Comparison of ENCODE assay signal across 10 cellular contexts in genomic region chr3:30667250-30667585, GRCh38.
DNase-seq lines count a peak whose midpoint lies in the region; ATAC-seq, FAIRE-seq and TF ChIP-seq lines count a peak whose summit lies in the region.
"Had no signal": no experiment of that assay in that cellular context is flagged by ENCODE, and none has a peak within 500 bp of the region (broad histone marks: within the 10 kb centered on the region; RNA-seq: fewer than 3 reads in every experiment).

No MANE protein-coding gene starts in this region.

- no peak for FAIRE-seq in pancreas (lab: Jason Lieb, UNC)

- H3K36me3 ChIP-seq in MG63 (no peaks in the 10 kb centered on the region; the same call in none of the 2 replicates), pancreas (peaks cover 0 to 14% (median 7%) of the 10 kb centered on the region in 3 donors)

- no peak for TF ChIP-seq CTCF in pancreas (IDR thresholded peaks at IDR 0.05)

- no peaks in the 10 kb centered on the region for H3K9me3 Mint-ChIP-seq in central memory CD8-positive, alpha-beta T cell
- no peaks in the 10 kb centered on the region for H3K9me3 Mint-ChIP-seq in natural killer cell treated with Interleukin-12 subunit alpha and Interleukin-12 subunit beta and Interleukin-15 and Interleukin-18, amount 100 ng/mL, for 72 hours

- no peak overlapping the region for H3K4me3 Mint-ChIP-seq in central memory CD8-positive, alpha-beta T cell
- H3K4me3 Mint-ChIP-seq in natural killer cell treated with Interleukin-12 subunit alpha and Interleukin-12 subunit beta and Interleukin-15 and Interleukin-18, amount 100 ng/mL, for 72 hours = no peak overlapping the region

- H3K4me1 ChIP-seq in pancreas = peaks cover 0 to 5% (median 0%) of the 10 kb centered on the region in 3 donors

- H3K27me3 ChIP-seq in MG63 (no peaks in the 10 kb centered on the region), pancreas (no peaks in the 10 kb centered on the region)
- H3K27me3 ChIP-seq: Peyer's patch had no signal

- H3K9me3 ChIP-seq in MG63 = no peaks in the 10 kb centered on the region
- no peaks in the 10 kb centered on the region for H3K9me3 ChIP-seq in pancreas
- H3K9me3 ChIP-seq: Peyer's patch had no signal

- DNase-seq in GDM1 (lab: John Stamatoyannopoulos, UW) (peak; percentile 25), MG63 (peak; percentile 34), pancreas (no peak), NCI-H1694 treated with DMSO at 0.1 percent for 48 hours (lab: John Stamatoyannopoulos, UW) (no peak)
- no peak for DNase-seq in central memory CD8-positive, alpha-beta T cell (ENCODE audit: low spot score in 2 of 2)
- no peak for DNase-seq in natural killer cell treated with Interleukin-12 subunit alpha and Interleukin-12 subunit beta and Interleukin-15 and Interleukin-18, amount 100 ng/mL, for 72 hours (ENCODE audit: low spot score)
- DNase-seq: Peyer's patch; stimulated activated CD8-positive, alpha-beta memory T cell treated with anti-CD3 and anti-CD28 coated beads, Interleukin-4, amount 100 ng/mL, for 48 hours had no signal

- no peaks in the 10 kb centered on the region for H3K27me3 Mint-ChIP-seq in central memory CD8-positive, alpha-beta T cell
- H3K27me3 Mint-ChIP-seq in natural killer cell treated with Interleukin-12 subunit alpha and Interleukin-12 subunit beta and Interleukin-15 and Interleukin-18, amount 100 ng/mL, for 72 hours = no peaks in the 10 kb centered on the region

- ATAC-seq in central memory CD8-positive, alpha-beta T cell (replicated peaks; ENCODE audit: extremely low read depth, poor library complexity, severe bottlenecking) = peak; percentile 34
- ATAC-seq in natural killer cell treated with Interleukin-12 subunit alpha and Interleukin-12 subunit beta and Interleukin-15 and Interleukin-18, amount 100 ng/mL, for 72 hours = peak; percentile 61 to 73
- ATAC-seq in HG03175 (IDR thresholded peaks at IDR 0.05; ENCODE audit: unreplicated experiment) (no peak), pancreas (no peak), GM21825 (IDR thresholded peaks at IDR 0.05; ENCODE audit: unreplicated experiment) (no peak)

- WGBS in pancreas, 2 donors = 87 to 90% methylated on average over 2 of the region's 2 CpGs

- peaks cover 81% of the 10 kb centered on the region for H3K4me1 Mint-ChIP-seq in central memory CD8-positive, alpha-beta T cell
- peaks cover 64 to 70% of the 10 kb centered on the region in 2 donors for H3K4me1 Mint-ChIP-seq in natural killer cell treated with Interleukin-12 subunit alpha and Interleukin-12 subunit beta and Interleukin-15 and Interleukin-18, amount 100 ng/mL, for 72 hours (ENCODE audit: low read depth in 2 of 2)

- H3K27ac ChIP-seq in pancreas = no peak overlapping the region

- H3K36me3 Mint-ChIP-seq in central memory CD8-positive, alpha-beta T cell (ENCODE audit: insufficient read depth) = peaks cover 46% of the 10 kb centered on the region
- peaks cover 37% of the 10 kb centered on the region for H3K36me3 Mint-ChIP-seq in natural killer cell treated with Interleukin-12 subunit alpha and Interleukin-12 subunit beta and Interleukin-15 and Interleukin-18, amount 100 ng/mL, for 72 hours

- intact Hi-C loops in pancreas (cut with DNase I) = no loop called here

- H3K4me3 ChIP-seq in MG63 (no peak overlapping the region), pancreas (no peak overlapping the region)
- H3K4me3 ChIP-seq: Peyer's patch had no signal

- H3K27ac Mint-ChIP-seq in central memory CD8-positive, alpha-beta T cell (ENCODE audit: low read depth) = peak overlapping the region; percentile 64
- peak overlapping the region; percentile 68 to 73 for H3K27ac Mint-ChIP-seq in natural killer cell treated with Interleukin-12 subunit alpha and Interleukin-12 subunit beta and Interleukin-15 and Interleukin-18, amount 100 ng/mL, for 72 hours

Comparison
In these comparisons a context has a peak if more than half of its experiments do, and no peak if none do; other contexts are left out.
1. DNase-seq: peak in GDM1 (single experiment) and MG63 (single experiment); none in central memory CD8-positive, alpha-beta T cell (0 of 2), natural killer cell treated with Interleukin-12 subunit alpha and Interleukin-12 subunit beta and Interleukin-15 and Interleukin-18, amount 100 ng/mL, for 72 hours (single experiment), pancreas (0 of 6) and NCI-H1694 treated with DMSO at 0.1 percent for 48 hours (single experiment).
2. ATAC-seq: peak in central memory CD8-positive, alpha-beta T cell (single experiment) and natural killer cell treated with Interleukin-12 subunit alpha and Interleukin-12 subunit beta and Interleukin-15 and Interleukin-18, amount 100 ng/mL, for 72 hours (2 of 2); none in HG03175 (single experiment), pancreas (0 of 4) and GM21825 (single experiment).